In the genomic region with DNA sequence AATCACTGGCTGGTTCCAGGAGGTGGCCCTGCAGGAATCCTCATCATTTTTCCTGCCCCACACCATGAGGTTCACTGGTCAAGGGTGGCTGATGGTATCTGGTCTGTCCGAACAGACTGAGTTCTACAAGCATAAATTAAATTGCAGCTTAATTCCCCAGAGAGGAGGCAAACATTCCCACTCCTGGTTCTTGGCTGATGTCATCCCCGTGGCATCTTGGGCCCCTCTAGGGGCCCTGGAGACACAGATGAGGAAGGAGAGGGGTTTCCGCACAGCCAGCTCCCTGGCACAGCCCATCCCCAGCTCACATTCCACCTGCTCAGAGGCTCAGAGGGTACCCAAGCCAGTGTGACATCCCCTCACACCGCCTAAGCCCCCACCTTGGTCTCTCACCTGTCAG, we compare ENCODE assay signal across 17 cellular contexts. TPM values are rescaled to one million over a fixed set of nuclear protein-coding genes. Genes with fewer than 3 reads are reported as not detected.
"Had no signal": no experiment of that assay in that cellular context is flagged by ENCODE, and none has a peak within 500 bp of the region (broad histone marks: within the 10 kb centered on the region; RNA-seq: fewer than 3 reads in every experiment).

No MANE protein-coding gene starts in this region.

- H3K36me3 Mint-ChIP-seq: activated CD4-positive, alpha-beta memory T cell treated with anti-CD3 and anti-CD28 coated beads for 36 hours; activated naive CD8-positive, alpha-beta T cell treated with anti-CD3 and anti-CD28 coated beads, Interleukin-2, amount 10 ng/mL, durations not matched to agents 7 days and 5 days; neural progenitor cell had no signal

- H3K27me3 ChIP-seq: breast epithelium had no signal

- H3K4me2 ChIP-seq: neural progenitor cell, smooth muscle cell had no signal

- H3K4me3 ChIP-seq: breast epithelium, dorsolateral prefrontal cortex, neural progenitor cell, smooth muscle cell, tibial artery had no signal

- H2AFZ ChIP-seq: neural progenitor cell had no signal

- H3K36me3 ChIP-seq: breast epithelium, neural progenitor cell, tibial artery had no signal

- H3K9me3 ChIP-seq: tibial artery had no signal

- H3K4me3 Mint-ChIP-seq: activated CD4-positive, alpha-beta memory T cell treated with anti-CD3 and anti-CD28 coated beads for 36 hours; activated naive CD8-positive, alpha-beta T cell treated with anti-CD3 and anti-CD28 coated beads, Interleukin-2, amount 10 ng/mL, durations not matched to agents 7 days and 5 days; immature natural killer cell; neural progenitor cell had no signal

- H3K27ac ChIP-seq: dorsolateral prefrontal cortex, neural progenitor cell, tibial artery had no signal

- H3K4me1 ChIP-seq: breast epithelium, neural progenitor cell had no signal

- H3K27ac Mint-ChIP-seq: activated CD4-positive, alpha-beta memory T cell treated with anti-CD3 and anti-CD28 coated beads for 36 hours; activated naive CD8-positive, alpha-beta T cell treated with anti-CD3 and anti-CD28 coated beads, Interleukin-2, amount 10 ng/mL, durations not matched to agents 7 days and 5 days; immature natural killer cell; neural progenitor cell had no signal

- DNase-seq: activated CD4-positive, alpha-beta memory T cell treated with anti-CD3 and anti-CD28 coated beads for 36 hours; activated CD4-positive, alpha-beta T cell treated with anti-CD3 and anti-CD28 coated beads for 1 hour; activated gamma-delta T cell treated with Interleukin-2 at 50 U/mL for 16 hours; activated naive CD8-positive, alpha-beta T cell treated with anti-CD3 and anti-CD28 coated beads, Interleukin-2, amount 10 ng/mL, durations not matched to agents 7 days and 5 days; activated T-cell treated with anti-CD3 and anti-CD28 coated beads, Interleukin-2, amount 50 U/mL, for 48 hours; aorta; dorsolateral prefrontal cortex; immature natural killer cell; left ventricle myocardium superior; T-helper 9 cell; tibial artery had no signal

- H3K9ac ChIP-seq: neural progenitor cell had no signal

- ATAC-seq: esophagus mucosa, left ventricle myocardium superior had no signal

- H3K9me3 Mint-ChIP-seq: activated naive CD8-positive, alpha-beta T cell treated with anti-CD3 and anti-CD28 coated beads, Interleukin-2, amount 10 ng/mL, durations not matched to agents 7 days and 5 days had no signal

RNA-seq across cellular contexts. Expression of a gene that starts 5.3 kb away (rescaled TPM):
- total RNA-seq: activated naive CD8-positive, alpha-beta T cell treated with anti-CD3 and anti-CD28 coated beads, Interleukin-2, amount 10 ng/mL, durations not matched to agents 7 days and 5 days; aorta; glomerular endothelial cell; left ventricle myocardium superior; myocyte; smooth muscle cell had no signal
- polyA plus RNA-seq: aorta, immature natural killer cell had no signal

RNA-seq across cellular contexts. Expression of a gene that starts 34.7 kb away (rescaled TPM):
- total RNA-seq: activated CD4-positive, alpha-beta memory T cell treated with anti-CD3 and anti-CD28 coated beads for 36 hours; activated naive CD8-positive, alpha-beta T cell treated with anti-CD3 and anti-CD28 coated beads, Interleukin-2, amount 10 ng/mL, durations not matched to agents 7 days and 5 days; aorta; breast epithelium; esophagus mucosa; glomerular endothelial cell; left ventricle myocardium superior; myocyte; smooth muscle cell had no signal
- polyA plus RNA-seq: aorta, smooth muscle cell had no signal
